In genomic region chr15:88258021-88258641, GRCh38 we compare ENCODE assay signal across 8 cellular contexts. TPM values are rescaled to one million over a fixed set of nuclear protein-coding genes. Genes with fewer than 3 reads are reported as not detected.
DNase-seq lines count a peak whose midpoint lies in the region; ATAC-seq and TF ChIP-seq lines count a peak whose summit lies in the region.

No MANE protein-coding gene starts in this region.

- no peak for ATAC-seq in GM18907 (IDR thresholded peaks at IDR 0.05; ENCODE audit: unreplicated experiment)

- DNase-seq in activated naive CD4-positive, alpha-beta T cell treated with Interleukin-2 at 50 U/mL for 16 hours, result no peak
- DNase-seq in hypothalamus (lab: John Stamatoyannopoulos, UW) (peak in 46 of 51 donors; percentile 9 to 91 (median 66)), thyroid gland (peak; percentile 78 to 85), HPDE6-E6E7 (ENCODE audit: extremely low spot score) (no peak), CD1c-positive myeloid dendritic cell (ENCODE audit: extremely low spot score) (no peak)

- H3K27ac ChIP-seq in thyroid gland, result peak overlapping the region in 1 of 3 donors; percentile 41

- H3K9me3 ChIP-seq in thyroid gland, result no peaks in the 10 kb centered on the region

- no peaks in the 10 kb centered on the region for H3K9me3 Mint-ChIP-seq in activated naive CD4-positive, alpha-beta T cell treated with anti-CD3 and anti-CD28 coated beads, Interleukin-2, amount 50 U/mL, for 24 hours

- TF ChIP-seq CTCF in WI38 (IDR thresholded peaks at IDR 0.05; ENCODE audit: low read depth, low read length) (0 out of 2 replicates have a peak, but pooled peaks have one; percentile 9), thyroid gland (IDR thresholded peaks at IDR 0.05) (peak in 4 of 6 experiments; percentile 41 to 60 (median 46))

- no peak overlapping the region for H3K4me3 ChIP-seq in WI38 (ENCODE audit: low read depth, low read length)
- peak overlapping the region in 1 of 3 donors; percentile 35 for H3K4me3 ChIP-seq in thyroid gland (replicated peaks in 1 of 3)

- 7 to 9% methylated on average over 20 of the region's 20 CpGs for WGBS in thyroid gland, 2 donors

- H3K27me3 ChIP-seq in thyroid gland, result peaks cover 3% of the 10 kb centered on the region

- H3K4me1 Mint-ChIP-seq in activated naive CD4-positive, alpha-beta T cell treated with anti-CD3 and anti-CD28 coated beads, Interleukin-2, amount 50 U/mL, for 24 hours, result peaks cover 22% of the 10 kb centered on the region

- no peaks in the 10 kb centered on the region for H3K36me3 Mint-ChIP-seq in activated naive CD4-positive, alpha-beta T cell treated with anti-CD3 and anti-CD28 coated beads, Interleukin-2, amount 50 U/mL, for 24 hours

- peaks cover 45% of the 10 kb centered on the region for H3K27me3 Mint-ChIP-seq in activated naive CD4-positive, alpha-beta T cell treated with anti-CD3 and anti-CD28 coated beads, Interleukin-2, amount 50 U/mL, for 24 hours

- H3K27ac Mint-ChIP-seq in activated naive CD4-positive, alpha-beta T cell treated with anti-CD3 and anti-CD28 coated beads, Interleukin-2, amount 50 U/mL, for 24 hours, result no peak overlapping the region

- peaks cover 0 to 16% of the 10 kb centered on the region in 2 donors for H3K4me1 ChIP-seq in thyroid gland

- H3K4me3 Mint-ChIP-seq in activated naive CD4-positive, alpha-beta T cell treated with anti-CD3 and anti-CD28 coated beads, Interleukin-2, amount 50 U/mL, for 24 hours, result peak overlapping the region; percentile 83

- H3K36me3 ChIP-seq in thyroid gland, result no peaks in the 10 kb centered on the region

- TF ChIP-seq POLR2A in thyroid gland (IDR thresholded peaks at IDR 0.05), result no peak

- intact Hi-C loops in thyroid gland (cut with DNase I), result no loop called here

RNA-seq across cellular contexts. Expression of gene NTRK3, which starts 1.6 kb away (rescaled TPM):
- 1 to 10 TPM in 3 of 4 donors, under 1 TPM in 1; 0.94 to 3.2 (median 1.8) TPM for total RNA-seq in thyroid gland

Comparison
In these comparisons a context has a peak if more than half of its experiments do, and no peak if none do; other contexts are left out.
1. DNase-seq: peak in hypothalamus (46 of 51) and thyroid gland (2 of 2); none in activated naive CD4-positive, alpha-beta T cell treated with Interleukin-2 at 50 U/mL for 16 hours (single experiment), HPDE6-E6E7 (single experiment) and CD1c-positive myeloid dendritic cell (single experiment).